ENCODE assay signal across 1 cellular context in the genomic region with DNA sequence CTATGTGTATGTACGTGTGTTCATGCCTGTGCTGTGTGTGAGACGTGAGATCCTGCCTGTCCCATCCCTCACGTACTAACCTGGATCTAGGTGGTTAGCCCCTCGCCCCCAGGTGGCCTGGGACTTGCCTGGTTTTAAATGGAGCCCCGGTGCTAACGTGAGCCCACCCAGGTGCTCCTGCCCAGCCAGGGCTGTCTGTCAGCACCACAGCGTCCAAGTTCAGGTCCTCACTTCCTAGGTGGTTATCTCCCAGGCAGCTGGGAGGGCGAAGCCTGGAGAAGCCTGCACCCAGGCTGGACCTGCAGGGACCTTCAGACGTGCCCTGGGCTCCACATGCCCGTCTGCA.
TF ChIP-seq lines count a peak whose summit lies in the region.

No MANE protein-coding gene starts in this region.

TF ChIP-seq in HepG2, 621 proteins besides CTCF, POLR2A, EP300 and RAD21 (continued from another document):
- no peak for TF ChIP-seq ZNF790 (CRISPR knock-in tag; IDR thresholded peaks at IDR 0.05; ENCODE audit: borderline replicate concordance)
- no peak for TF ChIP-seq TBX2 (CRISPR knock-in tag; IDR thresholded peaks at IDR 0.05; ENCODE audit: borderline replicate concordance)
- no peak for TF ChIP-seq UBTF (CRISPR knock-in tag; IDR thresholded peaks at IDR 0.05)
- no peak for TF ChIP-seq ARID2 (CRISPR knock-in tag; IDR thresholded peaks at IDR 0.05; ENCODE audit: borderline replicate concordance)
- TF ChIP-seq ATF2 (CRISPR knock-in tag; IDR thresholded peaks at IDR 0.05): no peak
- TF ChIP-seq, protein P1, sequence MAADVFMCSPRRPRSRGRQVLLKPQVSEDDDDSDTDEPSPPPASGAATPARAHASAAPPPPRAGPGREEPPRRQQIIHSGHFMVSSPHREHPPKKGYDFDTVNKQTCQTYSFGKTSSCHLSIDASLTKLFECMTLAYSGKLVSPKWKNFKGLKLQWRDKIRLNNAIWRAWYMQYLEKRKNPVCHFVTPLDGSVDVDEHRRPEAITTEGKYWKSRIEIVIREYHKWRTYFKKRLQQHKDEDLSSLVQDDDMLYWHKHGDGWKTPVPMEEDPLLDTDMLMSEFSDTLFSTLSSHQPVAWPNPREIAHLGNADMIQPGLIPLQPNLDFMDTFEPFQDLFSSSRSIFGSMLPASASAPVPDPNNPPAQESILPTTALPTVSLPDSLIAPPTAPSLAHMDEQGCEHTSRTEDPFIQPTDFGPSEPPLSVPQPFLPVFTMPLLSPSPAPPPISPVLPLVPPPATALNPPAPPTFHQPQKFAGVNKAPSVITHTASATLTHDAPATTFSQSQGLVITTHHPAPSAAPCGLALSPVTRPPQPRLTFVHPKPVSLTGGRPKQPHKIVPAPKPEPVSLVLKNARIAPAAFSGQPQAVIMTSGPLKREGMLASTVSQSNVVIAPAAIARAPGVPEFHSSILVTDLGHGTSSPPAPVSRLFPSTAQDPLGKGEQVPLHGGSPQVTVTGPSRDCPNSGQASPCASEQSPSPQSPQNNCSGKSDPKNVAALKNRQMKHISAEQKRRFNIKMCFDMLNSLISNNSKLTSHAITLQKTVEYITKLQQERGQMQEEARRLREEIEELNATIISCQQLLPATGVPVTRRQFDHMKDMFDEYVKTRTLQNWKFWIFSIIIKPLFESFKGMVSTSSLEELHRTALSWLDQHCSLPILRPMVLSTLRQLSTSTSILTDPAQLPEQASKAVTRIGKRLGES (CRISPR knock-in tag; IDR thresholded peaks at IDR 0.05; ENCODE audit: borderline replicate concordance): no peak
- no peak for TF ChIP-seq ZNF263 (CRISPR knock-in tag; IDR thresholded peaks at IDR 0.05)
